In genomic region chr17:80845863-80846671, GRCh38 we compare ENCODE assay signal across 10 cellular contexts.
DNase-seq lines count a peak whose midpoint lies in the region; ATAC-seq and TF ChIP-seq lines count a peak whose summit lies in the region.
"Had no signal": no experiment of that assay in that cellular context is flagged by ENCODE, and none has a peak within 500 bp of the region (broad histone marks: within the 10 kb centered on the region; RNA-seq: fewer than 3 reads in every experiment).

No MANE protein-coding gene starts in this region.

- WGBS in spleen, 5 donors = 81 to 88% (median 86%) methylated on average over 34 to 36 of the region's 36 CpGs

- H3K27ac ChIP-seq in spleen = no peak overlapping the region

- ATAC-seq in esophagus mucosa (peak; percentile 66), HG02763 (IDR thresholded peaks at IDR 0.05; ENCODE audit: unreplicated experiment) (no peak)
- ATAC-seq: left lobe of liver had no signal

- no peaks in the 10 kb centered on the region for H3K9me3 ChIP-seq in spleen

- H3K36me3 ChIP-seq in spleen = peaks cover 0 to 63% (median 7%) of the 10 kb centered on the region in 6 donors

- intact Hi-C loops in spleen (cut with DNase I; ENCODE audit: low total_unique reads) = no loop called here

- no peak for DNase-seq in activated CD4-positive, alpha-beta T cell treated with anti-CD3 and anti-CD28 coated beads, Interleukin-2, amount 10 ng/mL, durations not matched to agents 7 days and 5 days
- DNase-seq in activated CD4-positive, alpha-beta T cell treated with anti-CD3 and anti-CD28 coated beads for 4 hours = no peak
- DNase-seq in SHP77 treated with DMSO at 0.1 percent for 48 hours (lab: John Stamatoyannopoulos, UW) (peak; percentile 55), spleen (peak; percentile 62), NCI-H146 treated with DMSO at 0.1 percent for 48 hours (lab: John Stamatoyannopoulos, UW; ENCODE audit: unreplicated experiment) (no peak), NOMO-1 treated with DMSO at 0.1 percent for 48 hours (lab: John Stamatoyannopoulos, UW; ENCODE audit: unreplicated experiment) (no peak)
- DNase-seq: NCI-H446 had no signal

- no peak for TF ChIP-seq POLR2A in spleen (IDR thresholded peaks at IDR 0.05)

- CTCF ChIA-PET in activated CD4-positive, alpha-beta T cell treated with anti-CD3 and anti-CD28 coated beads, Interleukin-2, amount 10 ng/mL, durations not matched to agents 7 days and 5 days (lab: Charles Lee) = interaction anchor here (0.7 to 2.2 kb wide), 5 partner anchors 10 to 53 kb away, joined by 3 to 6 read pairs (median 4); no protein-coding TSS in a partner anchor

- peaks cover 52% of the 10 kb centered on the region for H3K36me3 Mint-ChIP-seq in activated CD4-positive, alpha-beta T cell treated with anti-CD3 and anti-CD28 coated beads, Interleukin-2, amount 10 ng/mL, durations not matched to agents 7 days and 5 days (ENCODE audit: low read depth)

- H3K9me3 Mint-ChIP-seq in activated CD4-positive, alpha-beta T cell treated with anti-CD3 and anti-CD28 coated beads, Interleukin-2, amount 10 ng/mL, durations not matched to agents 7 days and 5 days = no peaks in the 10 kb centered on the region

- peak overlapping the region; percentile 94 for H3K27ac Mint-ChIP-seq in activated CD4-positive, alpha-beta T cell treated with anti-CD3 and anti-CD28 coated beads, Interleukin-2, amount 10 ng/mL, durations not matched to agents 7 days and 5 days

- TF ChIP-seq CTCF in spleen (IDR thresholded peaks at IDR 0.05 in 8 of 11, conservative IDR thresholded peaks at IDR 0.05 in 3 of 11) = peak in 1 of 11 experiments; percentile 7

- H3K4me1 ChIP-seq in spleen = peaks cover 0 to 42% (median 14%) of the 10 kb centered on the region in 6 donors

- H3K27me3 ChIP-seq in spleen (replicated peaks in 1 of 7) = no peaks in the 10 kb centered on the region

- no peak overlapping the region for H3K4me3 Mint-ChIP-seq in activated CD4-positive, alpha-beta T cell treated with anti-CD3 and anti-CD28 coated beads, Interleukin-2, amount 10 ng/mL, durations not matched to agents 7 days and 5 days

- H3K4me1 Mint-ChIP-seq in activated CD4-positive, alpha-beta T cell treated with anti-CD3 and anti-CD28 coated beads, Interleukin-2, amount 10 ng/mL, durations not matched to agents 7 days and 5 days = peaks cover 76% of the 10 kb centered on the region

- no peak overlapping the region for H3K4me3 ChIP-seq in spleen

- POLR2A ChIA-PET in activated CD4-positive, alpha-beta T cell treated with anti-CD3 and anti-CD28 coated beads, Interleukin-2, amount 10 ng/mL, durations not matched to agents 7 days and 5 days (lab: Charles Lee) = interaction anchor here (0.7 kb wide), 1 partner anchor 189 kb away, joined by 3 read pairs; no protein-coding TSS in a partner anchor

- H3K27me3 Mint-ChIP-seq in activated CD4-positive, alpha-beta T cell treated with anti-CD3 and anti-CD28 coated beads, Interleukin-2, amount 10 ng/mL, durations not matched to agents 7 days and 5 days = no peaks in the 10 kb centered on the region

Comparison
In these comparisons a context has a peak if more than half of its experiments do, and no peak if none do; other contexts are left out.
1. DNase-seq: peak in SHP77 treated with DMSO at 0.1 percent for 48 hours (single experiment) and spleen (single experiment); none in activated CD4-positive, alpha-beta T cell treated with anti-CD3 and anti-CD28 coated beads, Interleukin-2, amount 10 ng/mL, durations not matched to agents 7 days and 5 days (single experiment), activated CD4-positive, alpha-beta T cell treated with anti-CD3 and anti-CD28 coated beads for 4 hours (0 of 2), NCI-H146 treated with DMSO at 0.1 percent for 48 hours (single experiment) and NOMO-1 treated with DMSO at 0.1 percent for 48 hours (single experiment).